16 cellular contexts compared by ENCODE assay signal in the genomic region with DNA sequence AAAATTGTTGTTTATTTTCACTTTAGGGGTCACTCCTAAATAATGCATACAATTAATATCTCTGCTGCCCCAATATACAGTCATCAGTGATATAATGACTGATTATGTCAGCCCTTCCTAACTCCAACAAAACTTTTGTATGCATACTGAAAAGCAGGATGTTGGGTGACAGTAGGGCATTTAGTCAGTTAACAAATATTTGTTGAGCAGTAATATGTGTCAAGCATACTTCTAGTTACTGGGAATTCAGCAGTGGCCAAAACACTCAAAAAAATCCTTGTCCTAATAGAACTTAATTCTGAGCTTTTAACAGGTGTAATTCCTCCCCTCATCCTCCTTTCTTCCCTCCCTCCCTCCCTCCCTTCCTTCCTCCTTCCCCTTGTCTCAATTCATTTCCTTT.
"Had no signal": no experiment of that assay in that cellular context is flagged by ENCODE, and none has a peak within 500 bp of the region (broad histone marks: within the 10 kb centered on the region; RNA-seq: fewer than 3 reads in every experiment).

No MANE protein-coding gene starts in this region.

- DNase-seq: activated CD4-positive, alpha-beta T cell treated with anti-CD3 and anti-CD28 coated beads, Interleukin-2, amount 50 U/mL, for 4 hours; activated CD4-positive, CD25-positive, alpha-beta regulatory T cell treated with anti-CD3 and anti-CD28 coated beads, Interleukin-2, amount 50 U/mL, for 72 hours; activated naive CD4-positive, alpha-beta T cell treated with Interleukin-2 at 50 U/mL for 16 hours; activated T-cell treated with anti-CD3 and anti-CD28 coated beads for 4 hours; heart left ventricle; left cardiac atrium; mucosa of descending colon; naive thymus-derived CD4-positive, alpha-beta T cell; pancreas; stimulated activated CD4-positive, alpha-beta T cell treated with anti-CD3 and anti-CD28 coated beads, Interleukin-12 subunit alpha, Interleukin-12 subunit beta, amount 100 ng/mL, for 4 hours; stimulated activated CD4-positive, alpha-beta T cell treated with anti-CD3 and anti-CD28 coated beads, Interleukin-2, amount 100 ng/mL, for 24 hours; stomach; testis had no signal

- H3K4me1 ChIP-seq: ascending aorta, heart left ventricle, pancreas, testis, upper lobe of left lung had no signal

- H3K27me3 Mint-ChIP-seq: activated T-helper 17 cell treated with anti-CD3 and anti-CD28 coated beads, Interleukin-2, amount 50 U/mL, for 72 hours; naive thymus-derived CD4-positive, alpha-beta T cell had no signal

- H3K36me3 Mint-ChIP-seq: naive thymus-derived CD4-positive, alpha-beta T cell had no signal

- ATAC-seq: activated T-helper 17 cell treated with anti-CD3 and anti-CD28 coated beads, Interleukin-2, amount 50 U/mL, for 72 hours; heart left ventricle; left cardiac atrium; mucosa of descending colon; naive thymus-derived CD4-positive, alpha-beta T cell; pancreas had no signal

- H3K27me3 ChIP-seq: ascending aorta, heart left ventricle, pancreas, stomach, testis, upper lobe of left lung had no signal

- H3K4me3 Mint-ChIP-seq: activated T-helper 17 cell treated with anti-CD3 and anti-CD28 coated beads, Interleukin-2, amount 50 U/mL, for 72 hours; naive thymus-derived CD4-positive, alpha-beta T cell had no signal

- H3K27ac ChIP-seq: ascending aorta, heart left ventricle, pancreas, stomach, testis, upper lobe of left lung had no signal

- H3K9me3 ChIP-seq: ascending aorta, mucosa of descending colon, pancreas, testis had no signal

- H3K27ac Mint-ChIP-seq: activated T-helper 17 cell treated with anti-CD3 and anti-CD28 coated beads, Interleukin-2, amount 50 U/mL, for 72 hours; naive thymus-derived CD4-positive, alpha-beta T cell had no signal

- H3K36me3 ChIP-seq: ascending aorta, heart left ventricle, pancreas, stomach, upper lobe of left lung had no signal

- H3K4me3 ChIP-seq: ascending aorta, heart left ventricle, mucosa of descending colon, pancreas, stomach, testis, upper lobe of left lung had no signal

- H3K4me1 Mint-ChIP-seq: activated T-helper 17 cell treated with anti-CD3 and anti-CD28 coated beads, Interleukin-2, amount 50 U/mL, for 72 hours had no signal

- H3K9me3 Mint-ChIP-seq: activated T-helper 17 cell treated with anti-CD3 and anti-CD28 coated beads, Interleukin-2, amount 50 U/mL, for 72 hours had no signal
